17 cellular contexts compared by ENCODE assay signal in genomic region chr1:96944743-96945142, GRCh38.
DNase-seq lines count a peak whose midpoint lies in the region; ATAC-seq and TF ChIP-seq lines count a peak whose summit lies in the region.
"Had no signal": no experiment of that assay in that cellular context is flagged by ENCODE, and none has a peak within 500 bp of the region (broad histone marks: within the 10 kb centered on the region; RNA-seq: fewer than 3 reads in every experiment).

No MANE protein-coding gene starts in this region.

- no peaks in the 10 kb centered on the region for H3K9me3 ChIP-seq in left lung
- H3K9me3 ChIP-seq: BE2C, Caco-2, HAP-1 had no signal

- TF ChIP-seq CTCF in left lung (IDR thresholded peaks at IDR 0.05) (no peak), nephron progenitor cell (IDR thresholded peaks at IDR 0.05) (no peak)

- no peaks in the 10 kb centered on the region for H3K27me3 Mint-ChIP-seq in nephron progenitor cell (ENCODE audit: low read depth, poor library complexity)
- H3K27me3 Mint-ChIP-seq in activated CD4-positive, alpha-beta T cell treated with anti-CD3 and anti-CD28 coated beads, Interleukin-2, amount 10 ng/mL, durations not matched to agents 24 days and 14 days = no peaks in the 10 kb centered on the region

- intact Hi-C loops in left lung (cut with DNase I) = no loop called here
- intact Hi-C loops in activated CD4-positive, alpha-beta T cell treated with anti-CD3 and anti-CD28 coated beads, Interleukin-2, amount 10 ng/mL, durations not matched to agents 24 days and 14 days (cut with micrococcal nuclease) = no loop called here

- no peaks in the 10 kb centered on the region for H3K36me3 ChIP-seq in left lung
- H3K36me3 ChIP-seq: BE2C, HAP-1 had no signal

- H3K27me3 ChIP-seq in left lung = no peaks in the 10 kb centered on the region
- H3K27me3 ChIP-seq: BE2C had no signal

- H3K4me3 ChIP-seq in left lung = no peak overlapping the region
- H3K4me3 ChIP-seq: GM23248, HAP-1 had no signal

- H3K4me1 Mint-ChIP-seq in nephron progenitor cell = peaks cover 8% of the 10 kb centered on the region
- H3K4me1 Mint-ChIP-seq in activated CD4-positive, alpha-beta T cell treated with anti-CD3 and anti-CD28 coated beads, Interleukin-2, amount 10 ng/mL, durations not matched to agents 24 days and 14 days = no peaks in the 10 kb centered on the region
- H3K4me1 Mint-ChIP-seq: IgD-negative memory B cell had no signal

- H3K27ac Mint-ChIP-seq in nephron progenitor cell = peak overlapping the region; percentile 30
- H3K27ac Mint-ChIP-seq in activated CD4-positive, alpha-beta T cell treated with anti-CD3 and anti-CD28 coated beads, Interleukin-2, amount 10 ng/mL, durations not matched to agents 24 days and 14 days = no peak overlapping the region
- H3K27ac Mint-ChIP-seq: CD4-positive, alpha-beta T cell; IgD-negative memory B cell had no signal

- DNase-seq in DMS79 treated with DMSO at 0.1 percent for 48 hours (lab: John Stamatoyannopoulos, UW) (peak; percentile 67), NCI-H187 treated with DMSO at 0.1 percent for 48 hours (lab: John Stamatoyannopoulos, UW) (peak; percentile 81), left lung (no peak), nephron progenitor cell (no peak)
- no peak for DNase-seq in activated CD4-positive, alpha-beta T cell treated with anti-CD3 and anti-CD28 coated beads, Interleukin-2, amount 10 ng/mL, durations not matched to agents 24 days and 14 days
- DNase-seq: ACHN; BE2C; C1 segment of cervical spinal cord; Caco-2; CD4-positive, alpha-beta T cell; GF-D8; GM23248 had no signal

- H3K9me3 Mint-ChIP-seq in nephron progenitor cell = no peaks in the 10 kb centered on the region
- H3K9me3 Mint-ChIP-seq in activated CD4-positive, alpha-beta T cell treated with anti-CD3 and anti-CD28 coated beads, Interleukin-2, amount 10 ng/mL, durations not matched to agents 24 days and 14 days = no peaks in the 10 kb centered on the region
- H3K9me3 Mint-ChIP-seq: CD4-positive, alpha-beta T cell had no signal

- H3K4me1 ChIP-seq in left lung = no peaks in the 10 kb centered on the region
- H3K4me1 ChIP-seq: BE2C, Caco-2, HAP-1 had no signal

- peak; percentile 88 for ATAC-seq in left lung
- no peak for ATAC-seq in GM19328 (IDR thresholded peaks at IDR 0.05; ENCODE audit: unreplicated experiment)
- no peak for ATAC-seq in GM18505 (IDR thresholded peaks at IDR 0.05; ENCODE audit: unreplicated experiment)
- ATAC-seq: HepG2 had no signal

- H3K36me3 Mint-ChIP-seq in nephron progenitor cell (ENCODE audit: low read depth) = no peaks in the 10 kb centered on the region
- H3K36me3 Mint-ChIP-seq in activated CD4-positive, alpha-beta T cell treated with anti-CD3 and anti-CD28 coated beads, Interleukin-2, amount 10 ng/mL, durations not matched to agents 24 days and 14 days (ENCODE audit: low read depth) = no peaks in the 10 kb centered on the region
- H3K36me3 Mint-ChIP-seq: IgD-negative memory B cell had no signal

- H3K27ac ChIP-seq in left lung = no peak overlapping the region
- H3K27ac ChIP-seq: GM23248 had no signal

- no peak overlapping the region for H3K4me3 Mint-ChIP-seq in nephron progenitor cell
- no peak overlapping the region for H3K4me3 Mint-ChIP-seq in activated CD4-positive, alpha-beta T cell treated with anti-CD3 and anti-CD28 coated beads, Interleukin-2, amount 10 ng/mL, durations not matched to agents 24 days and 14 days
- H3K4me3 Mint-ChIP-seq: CD4-positive, alpha-beta T cell; IgD-negative memory B cell had no signal

- no peak for TF ChIP-seq POLR2A in GM18505 (IDR thresholded peaks at IDR 0.05; ENCODE audit: borderline replicate concordance, extremely low read depth, insufficient read depth, insufficient read length)

Comparison
In these comparisons a context has a peak if more than half of its experiments do, and no peak if none do; other contexts are left out.
1. DNase-seq: peak in DMS79 treated with DMSO at 0.1 percent for 48 hours (single experiment) and NCI-H187 treated with DMSO at 0.1 percent for 48 hours (single experiment); none in left lung (0 of 2), nephron progenitor cell (single experiment) and activated CD4-positive, alpha-beta T cell treated with anti-CD3 and anti-CD28 coated beads, Interleukin-2, amount 10 ng/mL, durations not matched to agents 24 days and 14 days (single experiment).